In genomic region chr9:121447341-121447834, GRCh38 we compare ENCODE assay signal across 12 cellular contexts. TPM values are rescaled to one million over a fixed set of nuclear protein-coding genes. Genes with fewer than 3 reads are reported as not detected.
DNase-seq lines count a peak whose midpoint lies in the region; ATAC-seq, FAIRE-seq and TF ChIP-seq lines count a peak whose summit lies in the region.
"Had no signal": no experiment of that assay in that cellular context is flagged by ENCODE, and none has a peak within 500 bp of the region (broad histone marks: within the 10 kb centered on the region; RNA-seq: fewer than 3 reads in every experiment).

No MANE protein-coding gene starts in this region.

- H4K20me1 ChIP-seq in GM12878 (ENCODE audit: control insufficient read depth, insufficient read depth) = no peaks in the 10 kb centered on the region

- no peak overlapping the region for H3K4me3 ChIP-seq in GM12878

- FAIRE-seq in GM12878 (lab: Jason Lieb, UNC) = no peak
- FAIRE-seq: bronchial epithelial cell, D721Med had no signal

- BruUV-seq in GM12878 (replicated peaks; lab: Mats Ljungman, UMichigan) = no TSS peak

- no peaks in the 10 kb centered on the region for H3K79me2 ChIP-seq in GM12878 (ENCODE audit: control insufficient read depth, insufficient read depth, low read length)

- CTCF ChIA-PET in GM12878 (lab: Yijun Ruan, JAX) = no interaction called here

- H3K9me3 ChIP-seq in GM12878 (replicated peaks; ENCODE audit: control insufficient read depth, insufficient read depth, low read length) = no peaks in the 10 kb centered on the region

- in situ Hi-C loops in KBM-7 (cut with MboI; ENCODE audit: low pct_unique_long_range_greater_than_20kb, low sequenced_read_pairs) = no loop called here
- in situ Hi-C loops in GM12878 (cut with MboI) = no loop called here

- no peak overlapping the region for H3K4me2 ChIP-seq in GM12878 (ENCODE audit: control insufficient read depth, insufficient read depth)

- SMC1A ChIA-PET in GM12878 (lab: Charles Lee; ENCODE audit: uncharacterized antibody, unreplicated experiment) = no interaction called here

- no peak for TF ChIP-seq POLR2A in GM12878 (IDR thresholded peaks at IDR 0.05; ENCODE audit: low read depth, low read length)

- H3K9ac ChIP-seq in GM12878 (ENCODE audit: control insufficient read depth, insufficient read depth, low read length) = no peak overlapping the region

- ATAC-seq in GM12878 (no peak), HG03108 (IDR thresholded peaks at IDR 0.05; ENCODE audit: unreplicated experiment) (no peak), HG03135 (IDR thresholded peaks at IDR 0.05; ENCODE audit: unreplicated experiment) (no peak)

- TF ChIP-seq RAD21 in GM12878 (IDR thresholded peaks at IDR 0.05; ENCODE audit: insufficient read depth, low read depth, low read length) = no peak

- RAD21 ChIA-PET in GM12878 (lab: Charles Lee; ENCODE audit: unreplicated experiment) = interaction anchor here (0.5 kb wide), 1 partner anchor 41 kb away, joined by 3 read pairs; no protein-coding TSS in a partner anchor

- no peak overlapping the region for H2AFZ ChIP-seq in GM12878 (ENCODE audit: control insufficient read depth, low read depth, low read length)

- peak; percentile 35 for DNase-seq in COLO829 (ENCODE audit: low spot score)
- peak; percentile 57 for DNase-seq in KBM-7
- no peak for DNase-seq in GM12878 (ENCODE audit: low read depth, low spot score)
- DNase-seq in myocyte (ENCODE audit: low read depth) = peak; percentile 56
- no peak for DNase-seq in NCI-H524 treated with DMSO at 0.1 percent for 48 hours (lab: John Stamatoyannopoulos, UW)
- DNase-seq: activated CD4-positive, CD25-positive, alpha-beta regulatory T cell treated with anti-CD3 and anti-CD28 coated beads, Interleukin-2, amount 50 U/mL, for 72 hours; activated T-cell treated with anti-CD3 and anti-CD28 coated beads, Interleukin-2, amount 50 U/mL, for 24 hours; NCI-H2029 had no signal

- 55% methylated on average over 6 of the region's 6 CpGs for WGBS in GM12878 (ENCODE audit: insufficient coverage, insufficient replicate concordance, low lambda C conversion rate, missing lambda C conversion rate)

- TF ChIP-seq CTCF in GM12878 (IDR thresholded peaks at IDR 0.05 in 2 of 3, conservative IDR thresholded peaks at IDR 0.05 in 1 of 3; ENCODE audit: control insufficient read depth in 2 of 3, extremely low read depth in 1 of 3, insufficient read depth in 1 of 3, low read depth in 3 of 3, low read length in 3 of 3) = no peak

- no peaks in the 10 kb centered on the region for H3K4me1 ChIP-seq in GM12878 (ENCODE audit: control insufficient read depth, insufficient read depth, low read length)

- TF ChIP-seq EP300 in GM12878 (IDR thresholded peaks at IDR 0.05; ENCODE audit: borderline replicate concordance in 1 of 2, control insufficient read depth in 1 of 2, low read depth in 2 of 2, low read length in 2 of 2) = no peak

- no peaks in the 10 kb centered on the region for H3K36me3 ChIP-seq in GM12878 (ENCODE audit: control insufficient read depth in 2 of 2, insufficient read depth in 2 of 2, low read length in 1 of 2)

- intact Hi-C loops in GM12878 (cut with micrococcal nuclease; ENCODE audit: unreplicated experiment) = no loop called here

- POLR2A ChIA-PET in GM12878 (lab: Charles Lee) = no interaction called here

- peaks cover 0 to 2% of the 10 kb centered on the region in 2 experiments; a peak in 1 of 4 replicates for H3K27me3 ChIP-seq in GM12878 (replicated peaks in 1 of 2; ENCODE audit: control insufficient read depth in 2 of 2, insufficient read depth in 2 of 2, low read length in 1 of 2)

- no peak overlapping the region for H3K27ac ChIP-seq in GM12878 (ENCODE audit: control insufficient read depth, insufficient read depth)

TF ChIP-seq in GM12878, 131 proteins besides CTCF, POLR2A, EP300 and RAD21:
- TF ChIP-seq RUNX3 (IDR thresholded peaks at IDR 0.05; ENCODE audit: low read length) (peak; percentile 43; the same call in 1 of the 2 replicates), ZSCAN29 (IDR thresholded peaks at IDR 0.05) (no peak)

RNA-seq across cellular contexts. Expression of gene GGTA1, which starts 52.3 kb away (rescaled TPM):
- total RNA-seq in GM12878 (2013; cell fraction: nucleolus; rRNA removed) = not detected in 2 replicates
- total RNA-seq in GM12878 (2014; rRNA removed) (0.23 and 0.44 TPM in 2 replicates), GM12878 (2014; rRNA removed; fragmentation: Illumina TruSeq; extraction: Trizol) (0.13 and 0.32 TPM in 2 replicates), GM12878 (2021) (0.13 TPM in 2 replicates), myocyte (not detected in 2 replicates)
- not detected for polyA plus RNA-seq in GM12878 (2011; ENCODE audit: low read depth)
- polyA plus RNA-seq in GM12878 (2011; rRNA removed) (not detected in 2 replicates), GM12878 (2014; fragmentation: Illumina TruSeq; extraction: Trizol) (0.17 and 0.31 TPM in 2 replicates), GM12878 (2014; fragmentation: Nextera tagmentation; extraction: Ambion mirVana) (under 1 TPM; 0.09 to 0.21 TPM), GM12878 (2014; rRNA removed) (0.14 and 0.65 TPM in 2 replicates), GM12878 (2016; fragmentation: Nextera tagmentation; extraction: Ambion mirVana) (under 1 TPM in 1 of 2 experiments, not detected in 1; 0.14 TPM)
- polyA plus RNA-seq in GM12878 (2011; cell fraction: cytosol; rRNA removed) = not detected in 2 replicates
- polyA plus RNA-seq in GM12878 (2011; cell fraction: nucleus; rRNA removed) = not detected in 2 replicates
- polyA plus RNA-seq in GM12878 (2012) = 0.04 TPM in 1 of 2 replicates, not detected in the other
- not detected in 2 replicates for polyA minus RNA-seq in GM12878 (2011; rRNA and poly(A)+ RNA removed)
- polyA minus RNA-seq in GM12878 (2011; cell fraction: cytosol; rRNA and poly(A)+ RNA removed) = not detected in 2 replicates
- not detected in 2 replicates for polyA minus RNA-seq in GM12878 (2011; cell fraction: nucleus; rRNA and poly(A)+ RNA removed)
- polyA plus RNA-seq in myocyte (2012) = not detected
- total RNA-seq: bronchial epithelial cell had no signal

Comparison
In these comparisons a context has a peak if more than half of its experiments do, and no peak if none do; other contexts are left out.
1. DNase-seq: peak in COLO829 (single experiment), KBM-7 (single experiment) and myocyte (single experiment); none in GM12878 (single experiment) and NCI-H524 treated with DMSO at 0.1 percent for 48 hours (single experiment).